ENCODE assay signal across 15 cellular contexts in genomic region chr17:17716837-17717523, GRCh38.
"Had no signal": no experiment of that assay in that cellular context is flagged by ENCODE, and none has a peak within 500 bp of the region (broad histone marks: within the 10 kb centered on the region; RNA-seq: fewer than 3 reads in every experiment).

No MANE protein-coding gene starts in this region.

- H3K27me3 ChIP-seq: foreskin keratinocyte, tibial artery, vagina had no signal

- H3K27ac ChIP-seq: cardiac muscle cell, foreskin keratinocyte, parathyroid adenoma, tibial artery, vagina had no signal

- H3K9ac ChIP-seq: parathyroid adenoma had no signal

- DNase-seq: activated CD4-positive, alpha-beta T cell treated with anti-CD3 and anti-CD28 coated beads for 4 hours; activated CD8-positive, alpha-beta memory T cell treated with anti-CD3 and anti-CD28 coated beads, Interleukin-2, amount 50 U/mL, for 48 hours; activated CD8-positive, alpha-beta T cell treated with anti-CD3 and anti-CD28 coated beads, Interleukin-2, amount 10 ng/mL, durations not matched to agents 7 days and 5 days; activated naive CD4-positive, alpha-beta T cell; activated naive CD8-positive, alpha-beta T cell treated with anti-CD3 and anti-CD28 coated beads, Interleukin-2, amount 50 U/mL, for 24 hours; foreskin keratinocyte; head of caudate nucleus; small intestine; tibial artery had no signal

- ATAC-seq: activated CD8-positive, alpha-beta T cell treated with anti-CD3 and anti-CD28 coated beads, Interleukin-2, amount 10 ng/mL, durations not matched to agents 7 days and 5 days; activated naive CD8-positive, alpha-beta T cell treated with anti-CD3 and anti-CD28 coated beads, Interleukin-2, amount 50 U/mL, for 24 hours; foreskin keratinocyte had no signal

- H3K27ac Mint-ChIP-seq: activated CD8-positive, alpha-beta T cell treated with anti-CD3 and anti-CD28 coated beads, Interleukin-2, amount 10 ng/mL, durations not matched to agents 7 days and 5 days; activated naive CD8-positive, alpha-beta T cell treated with anti-CD3 and anti-CD28 coated beads, Interleukin-2, amount 50 U/mL, for 24 hours; activated T-helper 1 cell treated with anti-CD3 and anti-CD28 coated beads, Interleukin-12 subunit alpha, Interleukin-12 subunit beta, Interleukin-2, Interleukin-4 antibody, amounts not matched to agents 30 ng/mL and 10 ng/mL and 1 ng/mL, durations not matched to agents 14 hours and 24 hours and 36 hours had no signal

- H3K9me3 ChIP-seq: tibial artery, vagina had no signal

- H3K36me3 ChIP-seq: cardiac muscle cell, tibial artery, vagina had no signal

- H3K4me3 Mint-ChIP-seq: activated CD8-positive, alpha-beta T cell treated with anti-CD3 and anti-CD28 coated beads, Interleukin-2, amount 10 ng/mL, durations not matched to agents 7 days and 5 days; activated naive CD8-positive, alpha-beta T cell treated with anti-CD3 and anti-CD28 coated beads, Interleukin-2, amount 50 U/mL, for 24 hours; activated T-helper 1 cell treated with anti-CD3 and anti-CD28 coated beads, Interleukin-12 subunit alpha, Interleukin-12 subunit beta, Interleukin-2, Interleukin-4 antibody, amounts not matched to agents 30 ng/mL and 10 ng/mL and 1 ng/mL, durations not matched to agents 14 hours and 24 hours and 36 hours had no signal

- FAIRE-seq: astrocyte, islet of Langerhans, small intestine had no signal

- H2AFZ ChIP-seq: parathyroid adenoma had no signal

- H3K4me3 ChIP-seq: cardiac muscle cell, tibial artery, vagina had no signal

- H3K9me3 Mint-ChIP-seq: activated naive CD8-positive, alpha-beta T cell treated with anti-CD3 and anti-CD28 coated beads, Interleukin-2, amount 50 U/mL, for 24 hours; activated T-helper 1 cell treated with anti-CD3 and anti-CD28 coated beads, Interleukin-12 subunit alpha, Interleukin-12 subunit beta, Interleukin-2, Interleukin-4 antibody, amounts not matched to agents 30 ng/mL and 10 ng/mL and 1 ng/mL, durations not matched to agents 14 hours and 24 hours and 36 hours had no signal
